Comparison of ENCODE assay signal across 8 cellular contexts in the genomic region with DNA sequence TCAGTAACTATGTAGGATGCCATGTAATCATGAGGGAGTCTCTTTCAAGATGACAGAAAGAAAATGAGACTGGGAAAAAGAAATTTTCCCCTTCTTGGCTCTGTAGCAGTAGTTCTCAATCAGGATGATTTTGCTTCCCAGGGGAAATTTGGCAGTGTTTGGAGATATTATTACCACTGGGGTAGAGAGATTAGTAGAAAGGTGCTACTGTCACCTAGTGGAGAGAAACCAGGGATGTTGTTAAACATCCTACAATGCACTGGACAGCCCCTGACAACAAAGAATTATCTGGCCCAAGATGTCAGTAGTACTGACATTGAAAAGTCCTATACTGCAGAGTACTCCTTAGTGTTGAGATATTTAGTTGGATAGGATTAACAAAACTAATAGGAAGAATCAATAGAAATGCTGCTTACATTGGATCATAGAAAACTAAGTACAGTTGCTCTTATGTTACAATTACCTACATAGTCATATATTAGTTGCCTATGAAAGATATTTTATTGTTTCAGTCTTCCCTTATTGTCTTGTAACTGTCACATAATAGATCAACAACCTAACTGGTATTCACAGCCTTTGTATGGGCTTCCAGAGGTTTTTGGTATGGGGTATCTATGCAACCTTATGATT.
DNase-seq lines count a peak whose midpoint lies in the region; ATAC-seq and TF ChIP-seq lines count a peak whose summit lies in the region.

No MANE protein-coding gene starts in this region.

- peak; percentile 60 for ATAC-seq in activated CD8-positive, alpha-beta T cell treated with anti-CD3 and anti-CD28 coated beads for 36 hours
- ATAC-seq in activated CD8-positive, alpha-beta T cell treated with anti-CD3 and anti-CD28 coated beads, Interleukin-2, amount 10 ng/mL, durations not matched to agents 7 days and 5 days = no peak
- ATAC-seq in left lung = peak; percentile 91
- no peak for ATAC-seq in HG03521 (IDR thresholded peaks at IDR 0.05; ENCODE audit: unreplicated experiment)

- no peaks in the 10 kb centered on the region for H3K36me3 Mint-ChIP-seq in activated CD8-positive, alpha-beta T cell treated with anti-CD3 and anti-CD28 coated beads for 36 hours (ENCODE audit: low read depth)
- no peaks in the 10 kb centered on the region for H3K36me3 Mint-ChIP-seq in activated CD8-positive, alpha-beta T cell treated with anti-CD3 and anti-CD28 coated beads, Interleukin-2, amount 10 ng/mL, durations not matched to agents 7 days and 5 days (ENCODE audit: low read depth)
- no peaks in the 10 kb centered on the region for H3K36me3 Mint-ChIP-seq in activated naive CD4-positive, alpha-beta T cell treated with anti-CD3 and anti-CD28 coated beads for 36 hours (ENCODE audit: low read depth)
- H3K36me3 Mint-ChIP-seq in activated T-helper 2 cell treated with anti-CD3 and anti-CD28 coated beads, Interferon-gamma antibody, Interleukin-2, Interleukin-4, amounts not matched to agents 10 μg/mL and 5 μg/mL and 100 μg/mL, durations not matched to agents 14 hours and 24 hours and 36 hours (ENCODE audit: low read depth) = no peaks in the 10 kb centered on the region

- CTCF ChIA-PET in activated CD8-positive, alpha-beta T cell treated with anti-CD3 and anti-CD28 coated beads for 36 hours (lab: Charles Lee) = interaction anchor here (1.0 kb wide), 3 partner anchors 172 to 552 kb away, joined by 3 to 5 read pairs (median 4); no protein-coding TSS in a partner anchor
- CTCF ChIA-PET in activated CD8-positive, alpha-beta T cell treated with anti-CD3 and anti-CD28 coated beads, Interleukin-2, amount 10 ng/mL, durations not matched to agents 7 days and 5 days (lab: Charles Lee) = interaction anchor here (0.6 to 1.8 kb wide), 8 partner anchors 27 to 555 kb away, joined by 3 to 7 read pairs (median 3); no protein-coding TSS in a partner anchor
- CTCF ChIA-PET in activated naive CD4-positive, alpha-beta T cell treated with anti-CD3 and anti-CD28 coated beads for 36 hours (lab: Charles Lee) = interaction anchor here (0.7 to 1.0 kb wide), 4 partner anchors 22 to 570 kb away, joined by 3 read pairs; no protein-coding TSS in a partner anchor

- peaks cover 0 to 8% of the 10 kb centered on the region in 2 donors for H3K4me1 ChIP-seq in left lung

- POLR2A ChIA-PET in activated CD8-positive, alpha-beta T cell treated with anti-CD3 and anti-CD28 coated beads for 36 hours (lab: Charles Lee) = no interaction called here
- POLR2A ChIA-PET in activated CD8-positive, alpha-beta T cell treated with anti-CD3 and anti-CD28 coated beads, Interleukin-2, amount 10 ng/mL, durations not matched to agents 7 days and 5 days (lab: Charles Lee) = no interaction called here

- no peak overlapping the region for H3K27ac Mint-ChIP-seq in activated CD8-positive, alpha-beta T cell treated with anti-CD3 and anti-CD28 coated beads for 36 hours
- no peak overlapping the region for H3K27ac Mint-ChIP-seq in activated CD8-positive, alpha-beta T cell treated with anti-CD3 and anti-CD28 coated beads, Interleukin-2, amount 10 ng/mL, durations not matched to agents 7 days and 5 days
- H3K27ac Mint-ChIP-seq in activated naive CD4-positive, alpha-beta T cell treated with anti-CD3 and anti-CD28 coated beads for 36 hours = no peak overlapping the region
- H3K27ac Mint-ChIP-seq in activated T-helper 2 cell treated with anti-CD3 and anti-CD28 coated beads, Interferon-gamma antibody, Interleukin-2, Interleukin-4, amounts not matched to agents 10 μg/mL and 5 μg/mL and 100 μg/mL, durations not matched to agents 14 hours and 24 hours and 36 hours = no peak overlapping the region

- no peaks in the 10 kb centered on the region for H3K27me3 ChIP-seq in left lung

- DNase-seq in activated CD8-positive, alpha-beta T cell treated with anti-CD3 and anti-CD28 coated beads for 36 hours = no peak
- no peak for DNase-seq in activated CD8-positive, alpha-beta T cell treated with anti-CD3 and anti-CD28 coated beads, Interleukin-2, amount 10 ng/mL, durations not matched to agents 7 days and 5 days
- DNase-seq in LoVo (ENCODE audit: low spot score) (peak; percentile 23), astrocyte of the spinal cord (ENCODE audit: low read depth, low spot score) (peak; percentile 65), left lung (no peak)
- no peak for DNase-seq in activated naive CD4-positive, alpha-beta T cell treated with anti-CD3 and anti-CD28 coated beads for 36 hours
- no peak for DNase-seq in activated T-helper 2 cell treated with anti-CD3 and anti-CD28 coated beads, Interferon-gamma antibody, Interleukin-2, Interleukin-4, amounts not matched to agents 10 μg/mL and 5 μg/mL and 100 μg/mL, durations not matched to agents 14 hours and 24 hours and 36 hours (ENCODE audit: low spot score)

- no peak overlapping the region for H3K4me3 ChIP-seq in astrocyte of the spinal cord (ENCODE audit: low read depth, low read length)
- H3K4me3 ChIP-seq in left lung = no peak overlapping the region

- H3K4me3 Mint-ChIP-seq in activated CD8-positive, alpha-beta T cell treated with anti-CD3 and anti-CD28 coated beads for 36 hours = no peak overlapping the region
- H3K4me3 Mint-ChIP-seq in activated CD8-positive, alpha-beta T cell treated with anti-CD3 and anti-CD28 coated beads, Interleukin-2, amount 10 ng/mL, durations not matched to agents 7 days and 5 days = no peak overlapping the region
- no peak overlapping the region for H3K4me3 Mint-ChIP-seq in activated naive CD4-positive, alpha-beta T cell treated with anti-CD3 and anti-CD28 coated beads for 36 hours
- H3K4me3 Mint-ChIP-seq in activated T-helper 2 cell treated with anti-CD3 and anti-CD28 coated beads, Interferon-gamma antibody, Interleukin-2, Interleukin-4, amounts not matched to agents 10 μg/mL and 5 μg/mL and 100 μg/mL, durations not matched to agents 14 hours and 24 hours and 36 hours (ENCODE audit: low read depth) = no peak overlapping the region

- no peaks in the 10 kb centered on the region for H3K4me1 Mint-ChIP-seq in activated CD8-positive, alpha-beta T cell treated with anti-CD3 and anti-CD28 coated beads for 36 hours (ENCODE audit: low read depth)
- H3K4me1 Mint-ChIP-seq in activated CD8-positive, alpha-beta T cell treated with anti-CD3 and anti-CD28 coated beads, Interleukin-2, amount 10 ng/mL, durations not matched to agents 7 days and 5 days (ENCODE audit: low read depth) = no peaks in the 10 kb centered on the region
- H3K4me1 Mint-ChIP-seq in activated naive CD4-positive, alpha-beta T cell treated with anti-CD3 and anti-CD28 coated beads for 36 hours (ENCODE audit: low read depth) = peaks cover 4% of the 10 kb centered on the region
- H3K4me1 Mint-ChIP-seq in activated T-helper 2 cell treated with anti-CD3 and anti-CD28 coated beads, Interferon-gamma antibody, Interleukin-2, Interleukin-4, amounts not matched to agents 10 μg/mL and 5 μg/mL and 100 μg/mL, durations not matched to agents 14 hours and 24 hours and 36 hours (ENCODE audit: low read depth) = peaks cover 4% of the 10 kb centered on the region

- H3K9me3 ChIP-seq in left lung = no peaks in the 10 kb centered on the region

- in situ Hi-C loops in astrocyte of the spinal cord (cut with HindIII; ENCODE audit: low sequenced_read_pairs) = no loop called here

- intact Hi-C loops in activated CD8-positive, alpha-beta T cell treated with anti-CD3 and anti-CD28 coated beads for 36 hours (cut with micrococcal nuclease) = no loop called here
- intact Hi-C loops in left lung (cut with DNase I) = no loop called here
- intact Hi-C loops in activated naive CD4-positive, alpha-beta T cell treated with anti-CD3 and anti-CD28 coated beads for 36 hours (cut with micrococcal nuclease) = loop anchor here (1.0 to 2.0 kb wide), 5 partner anchors 174 to 569 kb away; no protein-coding TSS in a partner anchor
- intact Hi-C loops in activated T-helper 2 cell treated with anti-CD3 and anti-CD28 coated beads, Interferon-gamma antibody, Interleukin-2, Interleukin-4, amounts not matched to agents 10 μg/mL and 5 μg/mL and 100 μg/mL, durations not matched to agents 14 hours and 24 hours and 36 hours (cut with micrococcal nuclease) = loop anchor here (5.0 kb wide), 2 partner anchors 172 to 553 kb away; no protein-coding TSS in a partner anchor

- no peak overlapping the region for H3K27ac ChIP-seq in left lung

- no peaks in the 10 kb centered on the region for H3K36me3 ChIP-seq in left lung

- H3K9me3 Mint-ChIP-seq in activated CD8-positive, alpha-beta T cell treated with anti-CD3 and anti-CD28 coated beads for 36 hours = no peaks in the 10 kb centered on the region
- no peaks in the 10 kb centered on the region for H3K9me3 Mint-ChIP-seq in activated CD8-positive, alpha-beta T cell treated with anti-CD3 and anti-CD28 coated beads, Interleukin-2, amount 10 ng/mL, durations not matched to agents 7 days and 5 days (ENCODE audit: insufficient read depth)
- no peaks in the 10 kb centered on the region for H3K9me3 Mint-ChIP-seq in activated naive CD4-positive, alpha-beta T cell treated with anti-CD3 and anti-CD28 coated beads for 36 hours
- H3K9me3 Mint-ChIP-seq in activated T-helper 2 cell treated with anti-CD3 and anti-CD28 coated beads, Interferon-gamma antibody, Interleukin-2, Interleukin-4, amounts not matched to agents 10 μg/mL and 5 μg/mL and 100 μg/mL, durations not matched to agents 14 hours and 24 hours and 36 hours = no peaks in the 10 kb centered on the region

- TF ChIP-seq CTCF in activated CD8-positive, alpha-beta T cell treated with anti-CD3 and anti-CD28 coated beads for 36 hours (IDR thresholded peaks at IDR 0.05) = peak; percentile 57
- TF ChIP-seq CTCF in astrocyte of the spinal cord (IDR thresholded peaks at IDR 0.05; ENCODE audit: low read depth, low read length) (peak; percentile 89), left lung (IDR thresholded peaks at IDR 0.05) (peak; percentile 44 to 47)

- H3K27me3 Mint-ChIP-seq in activated CD8-positive, alpha-beta T cell treated with anti-CD3 and anti-CD28 coated beads for 36 hours = no peaks in the 10 kb centered on the region
- H3K27me3 Mint-ChIP-seq in activated CD8-positive, alpha-beta T cell treated with anti-CD3 and anti-CD28 coated beads, Interleukin-2, amount 10 ng/mL, durations not matched to agents 7 days and 5 days (ENCODE audit: low read depth) = peaks cover 2% of the 10 kb centered on the region
- H3K27me3 Mint-ChIP-seq in activated naive CD4-positive, alpha-beta T cell treated with anti-CD3 and anti-CD28 coated beads for 36 hours (ENCODE audit: low read depth) = no peaks in the 10 kb centered on the region
- no peaks in the 10 kb centered on the region for H3K27me3 Mint-ChIP-seq in activated T-helper 2 cell treated with anti-CD3 and anti-CD28 coated beads, Interferon-gamma antibody, Interleukin-2, Interleukin-4, amounts not matched to agents 10 μg/mL and 5 μg/mL and 100 μg/mL, durations not matched to agents 14 hours and 24 hours and 36 hours (ENCODE audit: low read depth)

Comparison
In these comparisons a context has a peak if more than half of its experiments do, and no peak if none do; other contexts are left out.
1. ATAC-seq: peak in activated CD8-positive, alpha-beta T cell treated with anti-CD3 and anti-CD28 coated beads for 36 hours (single experiment) and left lung (single experiment); none in activated CD8-positive, alpha-beta T cell treated with anti-CD3 and anti-CD28 coated beads, Interleukin-2, amount 10 ng/mL, durations not matched to agents 7 days and 5 days (single experiment) and HG03521 (single experiment).
2. DNase-seq: peak in LoVo (single experiment) and astrocyte of the spinal cord (single experiment); none in activated CD8-positive, alpha-beta T cell treated with anti-CD3 and anti-CD28 coated beads for 36 hours (single experiment), activated CD8-positive, alpha-beta T cell treated with anti-CD3 and anti-CD28 coated beads, Interleukin-2, amount 10 ng/mL, durations not matched to agents 7 days and 5 days (single experiment), left lung (0 of 2), activated naive CD4-positive, alpha-beta T cell treated with anti-CD3 and anti-CD28 coated beads for 36 hours (single experiment) and activated T-helper 2 cell treated with anti-CD3 and anti-CD28 coated beads, Interferon-gamma antibody, Interleukin-2, Interleukin-4, amounts not matched to agents 10 μg/mL and 5 μg/mL and 100 μg/mL, durations not matched to agents 14 hours and 24 hours and 36 hours (single experiment).
3. intact Hi-C loops: an anchor here in activated naive CD4-positive, alpha-beta T cell treated with anti-CD3 and anti-CD28 coated beads for 36 hours (1.0 to 2.0 kb wide) and activated T-helper 2 cell treated with anti-CD3 and anti-CD28 coated beads, Interferon-gamma antibody, Interleukin-2, Interleukin-4, amounts not matched to agents 10 μg/mL and 5 μg/mL and 100 μg/mL, durations not matched to agents 14 hours and 24 hours and 36 hours (5.0 kb wide); none called in activated CD8-positive, alpha-beta T cell treated with anti-CD3 and anti-CD28 coated beads for 36 hours and left lung.
4. Peak in every context shown above with its lines, with median percentiles within 50 percentile points of each other: CTCF ChIP-seq.